In genomic region chr9:4973902-4974301, GRCh38 we compare ENCODE assay signal across 1 cellular context.
TF ChIP-seq lines count a peak whose summit lies in the region.

No MANE protein-coding gene starts in this region.

TF ChIP-seq in HepG2, 621 proteins besides CTCF, POLR2A, EP300 and RAD21 (continued from another document and continues in another):
- TF ChIP-seq ZBTB2 (CRISPR knock-in tag; IDR thresholded peaks at IDR 0.05; ENCODE audit: low read depth) (no peak), ARID2 (CRISPR knock-in tag; IDR thresholded peaks at IDR 0.05; ENCODE audit: borderline replicate concordance) (no peak), AKNA (CRISPR knock-in tag; IDR thresholded peaks at IDR 0.05; ENCODE audit: borderline replicate concordance) (no peak), ZNF616 (CRISPR knock-in tag; IDR thresholded peaks at IDR 0.05; ENCODE audit: low read depth) (no peak), HCFC1 (IDR thresholded peaks at IDR 0.05; ENCODE audit: low read depth, low read length) (no peak), PBX2 (CRISPR knock-in tag; IDR thresholded peaks at IDR 0.05) (no peak), BCL6 (CRISPR knock-in tag; IDR thresholded peaks at IDR 0.05) (no peak), ELF3 (CRISPR knock-in tag; IDR thresholded peaks at IDR 0.05) (peak; percentile 39; the same call in 1 of the 2 replicates), ZNF777 (CRISPR knock-in tag; IDR thresholded peaks at IDR 0.05) (no peak), ZNF253 (CRISPR knock-in tag; IDR thresholded peaks at IDR 0.05; ENCODE audit: borderline replicate concordance) (no peak), ZNF331 (CRISPR knock-in tag; IDR thresholded peaks at IDR 0.05) (no peak), UBTF (CRISPR knock-in tag; IDR thresholded peaks at IDR 0.05) (no peak), MXD3 (CRISPR knock-in tag; IDR thresholded peaks at IDR 0.05) (no peak), NR1H2 (CRISPR knock-in tag; IDR thresholded peaks at IDR 0.05; ENCODE audit: borderline replicate concordance, low read depth) (no peak), PRMT3 (CRISPR knock-in tag; IDR thresholded peaks at IDR 0.05; ENCODE audit: borderline replicate concordance, low read depth) (no peak), TOE1 (CRISPR knock-in tag; IDR thresholded peaks at IDR 0.05) (no peak), SOX5 (CRISPR knock-in tag; IDR thresholded peaks at IDR 0.05; ENCODE audit: borderline replicate concordance) (0 out of 2 replicates have a peak, but pooled peaks have one; percentile 48), TP53 (CRISPR knock-in tag; conservative IDR thresholded peaks at IDR 0.05) (no peak), NBN (conservative IDR thresholded peaks at IDR 0.05) (no peak), CHD2 (IDR thresholded peaks at IDR 0.05; ENCODE audit: low read depth, low read length) (no peak), MED1 (CRISPR knock-in tag; IDR thresholded peaks at IDR 0.05) (no peak), ZMAT5 (CRISPR knock-in tag; IDR thresholded peaks at IDR 0.05; ENCODE audit: borderline replicate concordance, low read depth) (no peak), ZNF710 (CRISPR knock-in tag; IDR thresholded peaks at IDR 0.05; ENCODE audit: borderline replicate concordance) (no peak), MTF2 (CRISPR knock-in tag; IDR thresholded peaks at IDR 0.05; ENCODE audit: borderline replicate concordance) (no peak), ZXDC (CRISPR knock-in tag; IDR thresholded peaks at IDR 0.05) (no peak), ZSCAN29 (CRISPR knock-in tag; conservative IDR thresholded peaks at IDR 0.05) (no peak), THRA (CRISPR knock-in tag; IDR thresholded peaks at IDR 0.05; ENCODE audit: borderline replicate concordance) (peak; percentile 94; the same call in 1 of the 2 replicates), FOSL2 (CRISPR knock-in tag; IDR thresholded peaks at IDR 0.05) (no peak), HMG20A (CRISPR knock-in tag; IDR thresholded peaks at IDR 0.05; ENCODE audit: borderline replicate concordance) (0 out of 2 replicates have a peak, but pooled peaks have one; percentile 17), ATF7 (IDR thresholded peaks at IDR 0.05) (no peak), ATF7 (CRISPR knock-in tag; IDR thresholded peaks at IDR 0.05) (no peak), TSC22D2 (CRISPR knock-in tag; IDR thresholded peaks at IDR 0.05; ENCODE audit: borderline replicate concordance) (no peak), SSRP1 (CRISPR knock-in tag; IDR thresholded peaks at IDR 0.05) (no peak), MXI1 (IDR thresholded peaks at IDR 0.05; ENCODE audit: borderline replicate concordance, low read depth, low read length) (no peak), TGIF2 (CRISPR knock-in tag; IDR thresholded peaks at IDR 0.05) (no peak), SMC3 (IDR thresholded peaks at IDR 0.05; ENCODE audit: low read length) (no peak), SAP130 (CRISPR knock-in tag; IDR thresholded peaks at IDR 0.05; ENCODE audit: low read depth) (peak; percentile 28; the same call in 1 of the 2 replicates), ZNF766 (CRISPR knock-in tag; IDR thresholded peaks at IDR 0.05; ENCODE audit: borderline replicate concordance) (no peak)
- TF ChIP-seq, protein P1, sequence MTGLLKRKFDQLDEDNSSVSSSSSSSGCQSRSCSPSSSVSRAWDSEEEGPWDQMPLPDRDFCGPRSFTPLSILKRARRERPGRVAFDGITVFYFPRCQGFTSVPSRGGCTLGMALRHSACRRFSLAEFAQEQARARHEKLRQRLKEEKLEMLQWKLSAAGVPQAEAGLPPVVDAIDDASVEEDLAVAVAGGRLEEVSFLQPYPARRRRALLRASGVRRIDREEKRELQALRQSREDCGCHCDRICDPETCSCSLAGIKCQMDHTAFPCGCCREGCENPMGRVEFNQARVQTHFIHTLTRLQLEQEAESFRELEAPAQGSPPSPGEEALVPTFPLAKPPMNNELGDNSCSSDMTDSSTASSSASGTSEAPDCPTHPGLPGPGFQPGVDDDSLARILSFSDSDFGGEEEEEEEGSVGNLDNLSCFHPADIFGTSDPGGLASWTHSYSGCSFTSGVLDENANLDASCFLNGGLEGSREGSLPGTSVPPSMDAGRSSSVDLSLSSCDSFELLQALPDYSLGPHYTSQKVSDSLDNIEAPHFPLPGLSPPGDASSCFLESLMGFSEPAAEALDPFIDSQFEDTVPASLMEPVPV (CRISPR knock-in tag; IDR thresholded peaks at IDR 0.05), result no peak
- TF ChIP-seq, protein P2, sequence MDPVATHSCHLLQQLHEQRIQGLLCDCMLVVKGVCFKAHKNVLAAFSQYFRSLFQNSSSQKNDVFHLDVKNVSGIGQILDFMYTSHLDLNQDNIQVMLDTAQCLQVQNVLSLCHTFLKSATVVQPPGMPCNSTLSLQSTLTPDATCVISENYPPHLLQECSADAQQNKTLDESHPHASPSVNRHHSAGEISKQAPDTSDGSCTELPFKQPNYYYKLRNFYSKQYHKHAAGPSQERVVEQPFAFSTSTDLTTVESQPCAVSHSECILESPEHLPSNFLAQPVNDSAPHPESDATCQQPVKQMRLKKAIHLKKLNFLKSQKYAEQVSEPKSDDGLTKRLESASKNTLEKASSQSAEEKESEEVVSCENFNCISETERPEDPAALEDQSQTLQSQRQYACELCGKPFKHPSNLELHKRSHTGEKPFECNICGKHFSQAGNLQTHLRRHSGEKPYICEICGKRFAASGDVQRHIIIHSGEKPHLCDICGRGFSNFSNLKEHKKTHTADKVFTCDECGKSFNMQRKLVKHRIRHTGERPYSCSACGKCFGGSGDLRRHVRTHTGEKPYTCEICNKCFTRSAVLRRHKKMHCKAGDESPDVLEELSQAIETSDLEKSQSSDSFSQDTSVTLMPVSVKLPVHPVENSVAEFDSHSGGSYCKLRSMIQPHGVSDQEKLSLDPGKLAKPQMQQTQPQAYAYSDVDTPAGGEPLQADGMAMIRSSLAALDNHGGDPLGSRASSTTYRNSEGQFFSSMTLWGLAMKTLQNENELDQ (CRISPR knock-in tag; IDR thresholded peaks at IDR 0.05; ENCODE audit: borderline replicate concordance), result no peak
